Comparison of ENCODE assay signal across 22 cellular contexts in genomic region chr20:51285684-51286083, GRCh38.
"Had no signal": no experiment of that assay in that cellular context is flagged by ENCODE, and none has a peak within 500 bp of the region (broad histone marks: within the 10 kb centered on the region; RNA-seq: fewer than 3 reads in every experiment).

No MANE protein-coding gene starts in this region.

- H3K36me3 ChIP-seq: adrenal gland, breast epithelium had no signal

- H3K27me3 Mint-ChIP-seq: activated CD8-positive, alpha-beta T cell treated with anti-CD3 and anti-CD28 coated beads for 36 hours had no signal

- H3K27me3 ChIP-seq: adrenal gland, breast epithelium had no signal

- H3K4me3 ChIP-seq: adrenal gland, breast epithelium, K562 had no signal

- FAIRE-seq: K562 had no signal

- H3K27ac ChIP-seq: adrenal gland, breast epithelium had no signal

- H3K9me3 Mint-ChIP-seq: activated CD8-positive, alpha-beta T cell treated with anti-CD3 and anti-CD28 coated beads for 36 hours; activated naive CD8-positive, alpha-beta T cell treated with anti-CD3 and anti-CD28 coated beads, Interleukin-2, amount 10 ng/mL, durations not matched to agents 7 days and 5 days; T-cell had no signal

- H3K9me3 ChIP-seq: adrenal gland had no signal

- H3K4me1 ChIP-seq: adrenal gland, breast epithelium had no signal

- H3K4me1 Mint-ChIP-seq: activated naive CD8-positive, alpha-beta T cell treated with anti-CD3 and anti-CD28 coated beads, Interleukin-2, amount 10 ng/mL, durations not matched to agents 7 days and 5 days; T-cell had no signal

- H3K36me3 Mint-ChIP-seq: activated naive CD8-positive, alpha-beta T cell treated with anti-CD3 and anti-CD28 coated beads, Interleukin-2, amount 10 ng/mL, durations not matched to agents 7 days and 5 days; T-cell had no signal

- H3K4me3 Mint-ChIP-seq: activated CD8-positive, alpha-beta T cell treated with anti-CD3 and anti-CD28 coated beads for 36 hours; activated naive CD8-positive, alpha-beta T cell treated with anti-CD3 and anti-CD28 coated beads, Interleukin-2, amount 10 ng/mL, durations not matched to agents 7 days and 5 days; T-cell had no signal

- DNase-seq: activated CD4-positive, alpha-beta T cell treated with anti-CD3 and anti-CD28 coated beads for 4 hours; activated CD8-positive, alpha-beta memory T cell treated with anti-CD3 and anti-CD28 coated beads, Interleukin-2, amount 50 U/mL, for 4 hours; activated CD8-positive, alpha-beta T cell treated with anti-CD3 and anti-CD28 coated beads for 36 hours; activated naive CD4-positive, alpha-beta T cell treated with anti-CD3 and anti-CD28 coated beads, Interleukin-2, amount 50 U/mL, for 16 hours; activated naive CD8-positive, alpha-beta T cell treated with anti-CD3 and anti-CD28 coated beads, Interleukin-2, amount 10 ng/mL, durations not matched to agents 7 days and 5 days; adrenal gland; aorta; Karpas-422; MM.1S; NCI-H1048; NCI-H1930; NCI-H345; NCI-H510A; NCI-H526 treated with DMSO at 0.1 percent for 48 hours; NCI-H82; SIG-M5; T-cell; T-helper 2 cell; T1000 had no signal

- ATAC-seq: activated CD4-positive, CD25-positive, alpha-beta regulatory T cell treated with anti-CD3 and anti-CD28 coated beads, Interleukin-2, amount 50 U/mL, for 24 hours; activated CD8-positive, alpha-beta T cell treated with anti-CD3 and anti-CD28 coated beads for 36 hours; K562; T-cell had no signal

- H3K27ac Mint-ChIP-seq: activated CD8-positive, alpha-beta T cell treated with anti-CD3 and anti-CD28 coated beads for 36 hours; activated naive CD8-positive, alpha-beta T cell treated with anti-CD3 and anti-CD28 coated beads, Interleukin-2, amount 10 ng/mL, durations not matched to agents 7 days and 5 days; T-cell had no signal
